In genomic region chr7:27872281-27873005, GRCh38 we compare ENCODE assay signal across 12 cellular contexts.
"Had no signal": no experiment of that assay in that cellular context is flagged by ENCODE, and none has a peak within 500 bp of the region (broad histone marks: within the 10 kb centered on the region; RNA-seq: fewer than 3 reads in every experiment).

No MANE protein-coding gene starts in this region.

- H3K36me3 ChIP-seq: cardiac muscle cell, transverse colon had no signal

- DNase-seq: activated CD4-positive, alpha-beta T cell treated with anti-CD3 and anti-CD28 coated beads, Interleukin-2, amount 50 U/mL, for 4 hours; activated naive CD8-positive, alpha-beta T cell treated with anti-CD3 and anti-CD28 coated beads, Interleukin-2, amount 10 ng/mL, durations not matched to agents 7 days and 5 days; activated T-cell treated with anti-CD3 and anti-CD28 coated beads, Interleukin-2, amount 50 U/mL, for 48 hours; hippocampal formation; SW 1271; transverse colon had no signal

- FAIRE-seq: colon had no signal

- H3K4me3 ChIP-seq: ascending aorta, cardiac muscle cell, skin epidermis, transverse colon had no signal

- ATAC-seq: activated CD4-positive, CD25-positive, alpha-beta regulatory T cell treated with anti-CD3 and anti-CD28 coated beads, Interleukin-2, amount 50 U/mL, for 24 hours; stimulated activated memory B cell treated with anti-CD40 and anti-IgM and Interleukin-4, amounts not matched to agents 10 μg/mL and 1 μg/mL and 100 μg/mL, for 72 hours had no signal

- H3K9me3 ChIP-seq: ascending aorta, transverse colon had no signal

- H3K27ac ChIP-seq: ascending aorta, cardiac muscle cell, skin epidermis, transverse colon had no signal

- H3K27me3 ChIP-seq: ascending aorta, cardiac muscle cell, transverse colon had no signal
